16 cellular contexts compared by ENCODE assay signal in the genomic region with DNA sequence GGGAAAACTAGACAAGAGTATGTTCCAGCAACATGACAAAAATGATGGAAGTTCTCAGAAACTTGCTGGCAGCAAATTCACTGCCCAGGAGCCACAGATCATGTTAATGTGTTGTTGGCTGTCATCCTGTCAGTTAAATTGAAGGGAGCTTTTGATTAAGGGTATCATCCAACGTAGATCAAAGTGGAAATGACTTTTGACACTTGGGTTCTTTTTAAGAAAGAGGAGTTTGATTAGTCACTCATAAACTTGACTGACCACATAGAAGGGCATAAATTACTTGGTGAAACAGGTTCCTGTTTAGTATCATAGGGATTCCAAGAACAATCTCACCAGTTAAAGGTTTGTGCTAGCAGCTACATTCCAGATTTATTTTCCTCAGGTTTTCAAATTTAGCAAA.
DNase-seq lines count a peak whose midpoint lies in the region; ATAC-seq and TF ChIP-seq lines count a peak whose summit lies in the region.
"Had no signal": no experiment of that assay in that cellular context is flagged by ENCODE, and none has a peak within 500 bp of the region (broad histone marks: within the 10 kb centered on the region; RNA-seq: fewer than 3 reads in every experiment).

No MANE protein-coding gene starts in this region.

- no peak for TF ChIP-seq RAD21 in Ishikawa (IDR thresholded peaks at IDR 0.05; ENCODE audit: low read depth)

- WGBS in mesenchymal stem cell: 44% methylated on average over 1 of the region's 1 CpG

- no peak overlapping the region for H4K8ac ChIP-seq in mesenchymal stem cell (ENCODE audit: low read length)

- no peak overlapping the region for H3K27ac ChIP-seq in mesenchymal stem cell (ENCODE audit: low read length, poor library complexity, severe bottlenecking)
- H3K27ac ChIP-seq: BLaER1 treated with 17β-estradiol and CSF1 and Interleukin-3, amounts not matched to agents 10 nM and 100 nM had no signal

- no peaks in the 10 kb centered on the region for H3K27me3 ChIP-seq in mesenchymal stem cell (ENCODE audit: control insufficient read depth in 1 of 2, insufficient read depth in 1 of 2, low read length in 2 of 2)
- H3K27me3 ChIP-seq: BLaER1 treated with 17β-estradiol and CSF1 and Interleukin-3, amounts not matched to agents 10 nM and 100 nM had no signal

- no peak overlapping the region for H3K4me3 ChIP-seq in mesenchymal stem cell (ENCODE audit: insufficient read depth in 1 of 2, low read depth in 1 of 2, low read length in 2 of 2)
- H3K4me3 ChIP-seq: BLaER1 treated with 17β-estradiol and CSF1 and Interleukin-3, amounts not matched to agents 10 nM and 100 nM; GM23338 had no signal

- no peak overlapping the region for H2AFZ ChIP-seq in mesenchymal stem cell (ENCODE audit: low read depth, low read length)
- H2AFZ ChIP-seq: GM23338 had no signal

- H3K79me1 ChIP-seq in mesenchymal stem cell (replicated peaks; ENCODE audit: low read length, poor library complexity, severe bottlenecking): no peaks in the 10 kb centered on the region

- H3K4me2 ChIP-seq in mesenchymal stem cell (ENCODE audit: low read length, poor library complexity, severe bottlenecking): no peak overlapping the region
- H3K4me2 ChIP-seq: BLaER1 treated with 17β-estradiol and CSF1 and Interleukin-3, amounts not matched to agents 10 nM and 100 nM; GM23338 had no signal

- peaks cover 2% of the 10 kb centered on the region for H3K4me1 ChIP-seq in mesenchymal stem cell (ENCODE audit: control insufficient read depth, insufficient read depth, low read depth, low read length)

- DNase-seq in SW480 (ENCODE audit: low spot score) (peak; percentile 12), kidney glomerular epithelial cell (lab: John Stamatoyannopoulos, UW) (peak; percentile 35), renal cortical epithelial cell (ENCODE audit: low read depth) (peak; percentile 76), T-helper 17 cell (no peak), posterior vena cava (ENCODE audit: low spot score) (no peak), mesenchymal stem cell (no peak)
- DNase-seq: Calu3; CD8-positive, alpha-beta T cell; DMS79 treated with DMSO at 0.1 percent for 48 hours; GF-D8 had no signal

- no peak overlapping the region for H3K18ac ChIP-seq in mesenchymal stem cell (ENCODE audit: low read depth in 1 of 2, low read length in 2 of 2)

- H2BK120ac ChIP-seq in mesenchymal stem cell (ENCODE audit: low read depth, low read length): no peak overlapping the region

- no peaks in the 10 kb centered on the region for H3K27me3 Mint-ChIP-seq in T-helper 17 cell
- H3K27me3 Mint-ChIP-seq: B cell had no signal

- no peak overlapping the region for H3K14ac ChIP-seq in mesenchymal stem cell (ENCODE audit: low read length in 2 of 2)

- no peak for ATAC-seq in T-helper 17 cell
- ATAC-seq: CD8-positive, alpha-beta T cell; GM23338; HCT116; HepG2 had no signal

- H3K4me3 Mint-ChIP-seq in T-helper 17 cell: no peak overlapping the region
- H3K4me3 Mint-ChIP-seq: B cell; CD8-positive, alpha-beta T cell; GM23338 had no signal

- H2BK15ac ChIP-seq in mesenchymal stem cell (ENCODE audit: low read depth, poor library complexity, severe bottlenecking): no peak overlapping the region

- no peaks in the 10 kb centered on the region for H3K36me3 Mint-ChIP-seq in T-helper 17 cell (ENCODE audit: low read depth)
- H3K36me3 Mint-ChIP-seq: CD8-positive, alpha-beta T cell had no signal

- no peak overlapping the region for H3K9ac ChIP-seq in mesenchymal stem cell (ENCODE audit: low read length)
- H3K9ac ChIP-seq: BLaER1 treated with 17β-estradiol and CSF1 and Interleukin-3, amounts not matched to agents 10 nM and 100 nM had no signal

- no peaks in the 10 kb centered on the region for H3K36me3 ChIP-seq in mesenchymal stem cell (ENCODE audit: control insufficient read depth in 1 of 2, insufficient read depth in 2 of 2, low read depth in 1 of 2, low read length in 2 of 2)
- H3K36me3 ChIP-seq: BLaER1 treated with 17β-estradiol and CSF1 and Interleukin-3, amounts not matched to agents 10 nM and 100 nM had no signal

- H3K27ac Mint-ChIP-seq in T-helper 17 cell: no peak overlapping the region
- H3K27ac Mint-ChIP-seq: B cell; CD8-positive, alpha-beta T cell; GM23338 had no signal

- no peak overlapping the region for H4K91ac ChIP-seq in mesenchymal stem cell (ENCODE audit: low read length)

- no peak overlapping the region for H3K4ac ChIP-seq in mesenchymal stem cell (ENCODE audit: low read depth in 1 of 2, low read length in 2 of 2)

- no peak overlapping the region for H3K23ac ChIP-seq in mesenchymal stem cell (ENCODE audit: low read length in 2 of 2)

- no peaks in the 10 kb centered on the region for H3K9me3 ChIP-seq in T-helper 17 cell (ENCODE audit: control insufficient read depth, low read length, poor library complexity, severe bottlenecking)
- H3K9me3 ChIP-seq in mesenchymal stem cell (ENCODE audit: control insufficient read depth, low read length): peaks cover 2% of the 10 kb centered on the region

- H2AK5ac ChIP-seq in mesenchymal stem cell (ENCODE audit: low read length, severe bottlenecking): no peak overlapping the region

- no peak overlapping the region for H2BK12ac ChIP-seq in mesenchymal stem cell (ENCODE audit: low read length in 2 of 2)

- TF ChIP-seq EP300 in Ishikawa (IDR thresholded peaks at IDR 0.05; ENCODE audit: borderline replicate concordance): no peak

- no peak overlapping the region for H2BK5ac ChIP-seq in mesenchymal stem cell (ENCODE audit: low read depth, low read length, poor library complexity, severe bottlenecking)

- intact Hi-C loops in posterior vena cava (cut with DNase I): no loop called here

- H3K4me1 Mint-ChIP-seq in T-helper 17 cell: no peaks in the 10 kb centered on the region
- H3K4me1 Mint-ChIP-seq: B cell had no signal

TF ChIP-seq in Ishikawa, 13 proteins besides CTCF, POLR2A, EP300 and RAD21:
- TF ChIP-seq NFIC (IDR thresholded peaks at IDR 0.05): 0 out of 2 replicates have a peak, but pooled peaks have one; percentile 48
- TF ChIP-seq, protein P1, sequence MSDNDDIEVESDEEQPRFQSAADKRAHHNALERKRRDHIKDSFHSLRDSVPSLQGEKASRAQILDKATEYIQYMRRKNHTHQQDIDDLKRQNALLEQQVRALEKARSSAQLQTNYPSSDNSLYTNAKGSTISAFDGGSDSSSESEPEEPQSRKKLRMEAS (IDR thresholded peaks at IDR 0.05): no peak
- no peak for TF ChIP-seq YY1 (IDR thresholded peaks at IDR 0.05; ENCODE audit: low read depth)

Comparison
In these comparisons a context has a peak if more than half of its experiments do, and no peak if none do; other contexts are left out.
1. DNase-seq: peak in SW480 (single experiment), kidney glomerular epithelial cell (single experiment) and renal cortical epithelial cell (single experiment); none in T-helper 17 cell (0 of 3), posterior vena cava (single experiment) and mesenchymal stem cell (single experiment).